In the genomic region with DNA sequence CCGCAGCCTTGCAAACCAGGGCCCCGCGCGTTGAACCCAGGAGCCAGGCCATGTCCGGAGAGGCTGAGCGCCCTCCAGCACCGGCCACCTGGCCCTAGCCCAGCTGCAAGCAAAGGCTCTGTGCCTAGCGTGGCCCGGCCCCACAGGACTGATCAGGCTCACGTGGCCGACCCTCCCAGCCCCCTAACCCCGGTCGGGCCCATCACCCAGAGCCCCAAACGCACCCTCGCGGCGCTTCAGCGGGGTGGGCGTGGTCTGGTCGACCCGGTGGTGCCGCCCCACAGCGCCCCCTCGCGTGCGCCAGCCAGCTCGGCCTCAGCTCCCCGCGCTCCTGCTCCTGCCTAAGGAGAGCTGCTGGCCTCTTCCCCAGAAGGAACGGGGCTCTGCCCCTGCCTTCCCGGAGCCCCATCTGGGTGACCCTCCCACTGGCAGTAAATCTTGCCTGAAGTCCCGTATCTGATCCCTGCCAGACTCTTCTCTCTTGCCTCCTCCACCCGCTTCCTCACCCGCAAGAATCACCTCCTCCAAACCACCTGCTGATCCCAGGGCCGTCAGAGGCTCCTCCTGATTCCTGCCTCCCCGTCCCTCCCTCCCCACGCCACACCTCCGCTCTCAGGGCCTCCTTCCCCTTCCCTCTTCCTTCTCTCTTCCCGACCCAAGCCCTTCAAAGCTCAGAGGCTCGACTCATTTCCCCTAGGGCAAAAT, we compare ENCODE assay signal across 8 cellular contexts. TPM values are rescaled to one million over a fixed set of nuclear protein-coding genes. Genes with fewer than 3 reads are reported as not detected.
DNase-seq lines count a peak whose midpoint lies in the region; ATAC-seq and TF ChIP-seq lines count a peak whose summit lies in the region.

No MANE protein-coding gene starts in this region.

- no peak overlapping the region for H3T11ph ChIP-seq in H9 (ENCODE audit: low read length)

- no peaks in the 10 kb centered on the region for H4K20me1 ChIP-seq in H9 (ENCODE audit: control insufficient read depth, insufficient read depth, insufficient read length)

- peak overlapping the region; percentile 58 for H3K4me2 ChIP-seq in H9 (ENCODE audit: insufficient read depth, insufficient read length, low read length)

- H3K9ac ChIP-seq in H9 (ENCODE audit: extremely low read depth, insufficient read length, low read length), result no peak overlapping the region

- H2BK120ac ChIP-seq in H9 (ENCODE audit: low read depth, low read length, poor library complexity, severe bottlenecking), result no peak overlapping the region

- H3K27me3 Mint-ChIP-seq in H9 (ENCODE audit: low read depth) (peaks cover 27% of the 10 kb centered on the region), Calu3 (ENCODE audit: unreplicated experiment) (peaks cover 12% of the 10 kb centered on the region)
- peaks cover 7% of the 10 kb centered on the region for H3K27me3 Mint-ChIP-seq in activated naive CD8-positive, alpha-beta T cell treated with anti-CD3 and anti-CD28 coated beads, Interleukin-2, amount 50 U/mL, for 24 hours

- H4K5ac ChIP-seq in H9 (ENCODE audit: insufficient read length, low read depth, low read length), result no peak overlapping the region

- CTCF ChIA-PET in Calu3 (lab: Charles Lee), result no interaction called here

- H3K36me3 Mint-ChIP-seq in H9 (ENCODE audit: insufficient read depth in 1 of 3, low read depth in 3 of 3) (no peaks in the 10 kb centered on the region; a peak in 1 of 7 replicates), Calu3 (ENCODE audit: insufficient read depth, unreplicated experiment) (no peaks in the 10 kb centered on the region)
- no peaks in the 10 kb centered on the region for H3K36me3 Mint-ChIP-seq in activated naive CD8-positive, alpha-beta T cell treated with anti-CD3 and anti-CD28 coated beads, Interleukin-2, amount 50 U/mL, for 24 hours (ENCODE audit: low read depth)

- no peak overlapping the region for H2AK5ac ChIP-seq in H9 (ENCODE audit: insufficient read length, low read length)

- peaks cover 0 to 3% of the 10 kb centered on the region in 2 experiments; a peak in 1 of 5 replicates for H3K9me3 Mint-ChIP-seq in H9
- H3K9me3 Mint-ChIP-seq in activated naive CD8-positive, alpha-beta T cell treated with anti-CD3 and anti-CD28 coated beads, Interleukin-2, amount 50 U/mL, for 24 hours, result no peaks in the 10 kb centered on the region
- no peaks in the 10 kb centered on the region for H3K9me3 Mint-ChIP-seq in Calu3 (ENCODE audit: low read depth, unreplicated experiment)

- no peak overlapping the region for H3K4ac ChIP-seq in H9 (ENCODE audit: low read depth, low read length)

- H3K27me3 ChIP-seq in H9 (ENCODE audit: insufficient read depth, low read length), result no peaks in the 10 kb centered on the region

- no peaks in the 10 kb centered on the region for H3K79me1 ChIP-seq in H9 (ENCODE audit: insufficient read depth, low read depth, low read length, poor library complexity, severe bottlenecking)

- no peak overlapping the region for H3K56ac ChIP-seq in H9 (ENCODE audit: insufficient read length, low read depth, low read length)

- H2BK15ac ChIP-seq in H9 (ENCODE audit: low read depth, low read length), result no peak overlapping the region

- H4K8ac ChIP-seq in H9 (replicated peaks; ENCODE audit: insufficient read length, low read depth, low read length), result no peak overlapping the region

- no peaks in the 10 kb centered on the region for H3K79me2 ChIP-seq in H9 (ENCODE audit: insufficient read depth, low read length)

- H3K23ac ChIP-seq in H9 (ENCODE audit: insufficient read length, low read depth, low read length), result no peak overlapping the region

- H3K4me3 ChIP-seq in GM12864 (ENCODE audit: low read depth, low read length), result no peak overlapping the region

- peaks cover 17 to 25% of the 10 kb centered on the region in 2 experiments for H3K4me1 Mint-ChIP-seq in H9
- peaks cover 4% of the 10 kb centered on the region for H3K4me1 Mint-ChIP-seq in activated naive CD8-positive, alpha-beta T cell treated with anti-CD3 and anti-CD28 coated beads, Interleukin-2, amount 50 U/mL, for 24 hours
- H3K4me1 Mint-ChIP-seq in Calu3 (ENCODE audit: low read depth, unreplicated experiment), result no peaks in the 10 kb centered on the region

- H3K4me3 Mint-ChIP-seq in H9 (peak overlapping the region; percentile 60 to 70), Calu3 (ENCODE audit: low read depth, unreplicated experiment) (no peak overlapping the region)
- H3K4me3 Mint-ChIP-seq in activated naive CD8-positive, alpha-beta T cell treated with anti-CD3 and anti-CD28 coated beads, Interleukin-2, amount 50 U/mL, for 24 hours, result peak overlapping the region; percentile 61

- peaks cover 5% of the 10 kb centered on the region for H3K23me2 ChIP-seq in H9 (ENCODE audit: insufficient read length, low read depth, low read length, poor library complexity, severe bottlenecking)

- no CpG with 5 or more reads among the region's 40 CpGs for WGBS in H9 (ENCODE audit: extremely low coverage, insufficient read length, low lambda C conversion rate)

- H3K9me3 ChIP-seq in H9 (ENCODE audit: control insufficient read depth, low read depth, low read length), result no peaks in the 10 kb centered on the region

- ATAC-seq in activated naive CD8-positive, alpha-beta T cell treated with anti-CD3 and anti-CD28 coated beads, Interleukin-2, amount 50 U/mL, for 24 hours, result peak; percentile 60
- peak; percentile 91 for ATAC-seq in sciatic nerve

- no peak overlapping the region for H2AFZ ChIP-seq in H9 (ENCODE audit: low read length)

- intact Hi-C loops in sciatic nerve (cut with DNase I) (no loop called here), Calu3 (cut with micrococcal nuclease; ENCODE audit: unreplicated experiment) (no loop called here)

- DNase-seq in GM12864 (ENCODE audit: low read depth) (no peak), H9 (peak; percentile 90), NCI-H1930 (lab: John Stamatoyannopoulos, UW) (peak; percentile 45 to 78), hypothalamus (lab: John Stamatoyannopoulos, UW) (peak in 40 of 51 donors; percentile 5 to 73 (median 36)), sciatic nerve (ENCODE audit: low spot score) (peak; percentile 85), Calu3 (no peak)
- peak; percentile 78 for DNase-seq in activated naive CD8-positive, alpha-beta T cell treated with anti-CD3 and anti-CD28 coated beads, Interleukin-2, amount 50 U/mL, for 24 hours
- DNase-seq in effector CD4-positive, alpha-beta T cell, result no peak

- no TSS peak for BruUV-seq in Calu3 (replicated peaks; lab: Mats Ljungman, UMichigan)

- no peak overlapping the region for H3K18ac ChIP-seq in H9 (ENCODE audit: insufficient read length, low read depth, low read length)

- no peak overlapping the region for H2BK5ac ChIP-seq in H9 (ENCODE audit: insufficient read length, low read length)

- H3K4me1 ChIP-seq in H9 (ENCODE audit: insufficient read depth, low read length), result no peaks in the 10 kb centered on the region

- H4K91ac ChIP-seq in H9 (ENCODE audit: insufficient read length, low read depth, low read length), result no peak overlapping the region

- no peak overlapping the region for H3K27ac Mint-ChIP-seq in H9
- H3K27ac Mint-ChIP-seq in activated naive CD8-positive, alpha-beta T cell treated with anti-CD3 and anti-CD28 coated beads, Interleukin-2, amount 50 U/mL, for 24 hours, result no peak overlapping the region
- H3K27ac Mint-ChIP-seq in Calu3 (ENCODE audit: unreplicated experiment), result no peak overlapping the region

- no peak overlapping the region for H2BK12ac ChIP-seq in H9 (ENCODE audit: insufficient read length, low read depth, low read length)

- H3K27ac ChIP-seq in H9 (ENCODE audit: insufficient read length, low read depth, low read length), result no peak overlapping the region

- TF ChIP-seq CTCF in GM12864 (IDR thresholded peaks at IDR 0.05; ENCODE audit: low read depth, low read length, missing control alignments) (peak; percentile 69), H9 (conservative IDR thresholded peaks at IDR 0.05) (peak; percentile 97), Calu3 (IDR thresholded peaks at IDR 0.05; ENCODE audit: unreplicated experiment) (no peak)

- peak overlapping the region; percentile 72 for H3K14ac ChIP-seq in H9 (ENCODE audit: insufficient read depth, low read length)

- H2BK20ac ChIP-seq in H9 (ENCODE audit: low read depth, low read length, poor library complexity, severe bottlenecking), result no peak overlapping the region

RNA-seq across cellular contexts. Expression of gene TEX51, which starts 12.3 kb away (rescaled TPM):
- not detected in 2 replicates for total RNA-seq in H9 (2021)
- total RNA-seq in sciatic nerve, result not detected
- not detected in 2 replicates for total RNA-seq in Calu3 (2022)

Comparison
In these comparisons a context has a peak if more than half of its experiments do, and no peak if none do; other contexts are left out.
1. DNase-seq: peak in H9 (single experiment), NCI-H1930 (2 of 2), activated naive CD8-positive, alpha-beta T cell treated with anti-CD3 and anti-CD28 coated beads, Interleukin-2, amount 50 U/mL, for 24 hours (single experiment), hypothalamus (40 of 51) and sciatic nerve (single experiment); none in GM12864 (single experiment), effector CD4-positive, alpha-beta T cell (single experiment) and Calu3 (single experiment).